ENCODE assay signal across 34 cellular contexts in the genomic region with DNA sequence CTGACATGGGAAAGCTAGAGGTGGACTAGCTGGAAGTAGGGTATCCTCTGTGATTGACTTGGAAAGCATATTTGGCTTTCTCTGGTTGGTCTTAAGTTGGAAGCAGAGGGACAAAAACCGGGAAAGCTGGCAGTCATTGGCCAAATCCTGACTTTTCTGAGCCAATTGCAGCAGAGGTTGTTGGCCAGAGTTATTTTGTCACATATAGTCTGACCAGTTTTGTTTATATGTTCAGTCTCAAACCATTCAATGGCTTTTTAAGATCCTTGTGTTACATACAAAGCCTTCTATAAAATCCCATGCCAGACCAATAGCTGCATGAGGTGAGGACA. TPM values are rescaled to one million over a fixed set of nuclear protein-coding genes. Genes with fewer than 3 reads are reported as not detected.
A peak's percentile ranks its signal among the peaks of the same experiment; 100 is the strongest.
DNase-seq lines count a peak whose midpoint lies in the region; ATAC-seq, FAIRE-seq and TF ChIP-seq lines count a peak whose summit lies in the region.
"Had no signal": no experiment of that assay in that cellular context is flagged by ENCODE, and none has a peak within 500 bp of the region (broad histone marks: within the 10 kb centered on the region; RNA-seq: fewer than 3 reads in every experiment).

No MANE protein-coding gene starts in this region.

- H3K36me3 Mint-ChIP-seq in HFFc6 (ENCODE audit: low read depth) (no peaks in the 10 kb centered on the region), astrocyte (ENCODE audit: low read depth, unreplicated experiment) (no peaks in the 10 kb centered on the region)

- intact Hi-C loops in head of caudate nucleus (cut with DNase I), result no loop called here

- no peak overlapping the region for H4K8ac ChIP-seq in mesendoderm (ENCODE audit: low read depth, low read length)

- H3K4me1 Mint-ChIP-seq in HFFc6 (ENCODE audit: low read depth), result peaks cover 34% of the 10 kb centered on the region
- peaks cover 6% of the 10 kb centered on the region for H3K4me1 Mint-ChIP-seq in astrocyte (ENCODE audit: low read depth, unreplicated experiment)

- H3K4me3 Mint-ChIP-seq in HFFc6 (no peak overlapping the region), astrocyte (ENCODE audit: unreplicated experiment) (no peak overlapping the region)
- H3K4me3 Mint-ChIP-seq: activated CD8-positive, alpha-beta T cell treated with anti-CD3 and anti-CD28 coated beads, Interleukin-2, amount 10 ng/mL, durations not matched to agents 7 days and 5 days; activated naive CD8-positive, alpha-beta T cell; central memory CD8-positive, alpha-beta T cell; dendritic cell treated with granulocyte-macrophage colony-stimulating factor and Interleukin-4, amounts not matched to agents 40 ng/mL and 50 ng/mL, for 4 days; endodermal cell; GM23338 had no signal

- TF ChIP-seq CTCF in HFFc6 (IDR thresholded peaks at IDR 0.05) (no peak), astrocyte (IDR thresholded peaks at IDR 0.05; ENCODE audit: insufficient read depth, low read depth, low read length) (no peak)

- no CpG with 5 or more reads among the region's 1 CpG for WGBS in mesendoderm (ENCODE audit: extremely low coverage, insufficient coverage, low lambda C conversion rate)

- no peak overlapping the region for H2BK5ac ChIP-seq in mesendoderm (ENCODE audit: low read length)

- H3K4me2 ChIP-seq in astrocyte (ENCODE audit: low read length), result peak overlapping the region; percentile 17
- H3K4me2 ChIP-seq in mesendoderm (ENCODE audit: low read length), result no peak overlapping the region
- H3K4me2 ChIP-seq: GM23338 had no signal

- no peak overlapping the region for H4K5ac ChIP-seq in mesendoderm (ENCODE audit: low read length)

- H2AK5ac ChIP-seq in mesendoderm (ENCODE audit: low read length), result no peak overlapping the region

- peak overlapping the region; percentile 6 for H2BK120ac ChIP-seq in mesendoderm (ENCODE audit: low read depth, low read length)

- H2AFZ ChIP-seq in astrocyte (ENCODE audit: low read depth, low read length), result no peak overlapping the region
- H2AFZ ChIP-seq: GM23338 had no signal

- H3K79me2 ChIP-seq in astrocyte (ENCODE audit: insufficient read depth, low read length) (no peaks in the 10 kb centered on the region), mesendoderm (ENCODE audit: control insufficient read depth, insufficient read depth, low read length) (no peaks in the 10 kb centered on the region)

- peak; percentile 72 for FAIRE-seq in astrocyte (lab: Jason Lieb, UNC)
- FAIRE-seq: HepG2, islet of Langerhans, TTC549 had no signal

- DNase-seq in AG08395 (ENCODE audit: low spot score) (peak; percentile 18), HFFc6 (no peak), astrocyte (ENCODE audit: low read depth) (no peak), mesendoderm (no peak), NCI-H2107 (lab: John Stamatoyannopoulos, UW) (no peak), NCI-H2081 treated with DMSO at 0.1 percent for 48 hours (lab: John Stamatoyannopoulos, UW) (no peak), head of caudate nucleus (no peak)
- DNase-seq: activated CD4-positive, alpha-beta T cell treated with anti-CD3 and anti-CD28 coated beads for 1 hour; activated CD8-positive, alpha-beta T cell treated with anti-CD3 and anti-CD28 coated beads, Interleukin-2, amount 10 ng/mL, durations not matched to agents 7 days and 5 days; C1 segment of cervical spinal cord; COR-L47; DND-41; endodermal cell; Karpas-422; mucosa of descending colon; NCI-H1048; NCI-H187; NCI-H69; ovary; retina; spleen; upper lobe of left lung had no signal

- H3K4me1 ChIP-seq in astrocyte (ENCODE audit: insufficient read depth, low read length) (peaks cover 7% of the 10 kb centered on the region), mesendoderm (ENCODE audit: control insufficient read depth, low read depth, low read length) (no peaks in the 10 kb centered on the region)

- H3K4me3 ChIP-seq in astrocyte (ENCODE audit: insufficient read depth, low read depth, low read length) (no peak overlapping the region), mesendoderm (ENCODE audit: low read length) (no peak overlapping the region)
- H3K4me3 ChIP-seq: GM23338, mucosa of descending colon, ovary, SJSA1, spleen, upper lobe of left lung had no signal

- peak overlapping the region; percentile 92 for H3K27ac Mint-ChIP-seq in HFFc6
- H3K27ac Mint-ChIP-seq in astrocyte (ENCODE audit: unreplicated experiment), result no peak overlapping the region
- H3K27ac Mint-ChIP-seq: activated CD8-positive, alpha-beta T cell treated with anti-CD3 and anti-CD28 coated beads, Interleukin-2, amount 10 ng/mL, durations not matched to agents 7 days and 5 days; activated naive CD8-positive, alpha-beta T cell; dendritic cell treated with granulocyte-macrophage colony-stimulating factor and Interleukin-4, amounts not matched to agents 40 ng/mL and 50 ng/mL, for 4 days; endodermal cell; GM23338; nephron had no signal

- H3K23ac ChIP-seq in mesendoderm (ENCODE audit: low read length), result no peak overlapping the region

- H3K4ac ChIP-seq in mesendoderm (ENCODE audit: low read depth, low read length), result no peak overlapping the region

- H3K27me3 ChIP-seq in astrocyte (ENCODE audit: insufficient read depth, low read length), result no peaks in the 10 kb centered on the region
- H3K27me3 ChIP-seq in mesendoderm (ENCODE audit: insufficient read depth, low read length, poor library complexity), result no peaks in the 10 kb centered on the region
- H3K27me3 ChIP-seq: ovary, SJSA1, upper lobe of left lung had no signal

- H3K27me3 Mint-ChIP-seq in HFFc6 (ENCODE audit: insufficient read depth) (no peaks in the 10 kb centered on the region), astrocyte (ENCODE audit: low read depth, unreplicated experiment) (peaks cover 3% of the 10 kb centered on the region)

- no peak overlapping the region for H2BK15ac ChIP-seq in mesendoderm (replicated peaks; ENCODE audit: low read depth)

- H3K9me3 Mint-ChIP-seq in HFFc6 (no peaks in the 10 kb centered on the region; the same call in 1 of the 2 replicates), astrocyte (ENCODE audit: unreplicated experiment) (no peaks in the 10 kb centered on the region)
- H3K9me3 Mint-ChIP-seq: dendritic cell treated with granulocyte-macrophage colony-stimulating factor and Interleukin-4, amounts not matched to agents 40 ng/mL and 50 ng/mL, for 4 days; endodermal cell; GM23338; nephron had no signal

- no peak overlapping the region for H3K9ac ChIP-seq in astrocyte (ENCODE audit: low read length)
- no peak overlapping the region for H3K9ac ChIP-seq in mesendoderm (ENCODE audit: low read length)

- H3K56ac ChIP-seq in mesendoderm (ENCODE audit: low read length), result no peak overlapping the region

- H3K9me3 ChIP-seq in astrocyte (ENCODE audit: insufficient read depth, low read depth, low read length), result no peaks in the 10 kb centered on the region
- H3K9me3 ChIP-seq: mucosa of descending colon, ovary, SJSA1, upper lobe of left lung had no signal

- no peaks in the 10 kb centered on the region for H3K79me1 ChIP-seq in mesendoderm (ENCODE audit: low read length)

- no peak for ATAC-seq in GM18498 (IDR thresholded peaks at IDR 0.05; ENCODE audit: unreplicated experiment)
- ATAC-seq: activated CD8-positive, alpha-beta T cell treated with anti-CD3 and anti-CD28 coated beads, Interleukin-2, amount 10 ng/mL, durations not matched to agents 7 days and 5 days; esophagus mucosa; GM23338; HepG2 had no signal

- H3K18ac ChIP-seq in mesendoderm (ENCODE audit: low read length), result peak overlapping the region; percentile 28

- H4K20me1 ChIP-seq in astrocyte (ENCODE audit: insufficient read depth, low read length), result no peaks in the 10 kb centered on the region

- no peak overlapping the region for H3K27ac ChIP-seq in astrocyte (ENCODE audit: low read depth, low read length)
- H3K27ac ChIP-seq in mesendoderm (ENCODE audit: low read depth, low read length), result no peak overlapping the region
- H3K27ac ChIP-seq: ovary, SJSA1, spleen, upper lobe of left lung had no signal

- H3K36me3 ChIP-seq in astrocyte (ENCODE audit: insufficient read depth, low read length) (no peaks in the 10 kb centered on the region), mesendoderm (ENCODE audit: control insufficient read depth, insufficient read depth, low read length) (no peaks in the 10 kb centered on the region)
- H3K36me3 ChIP-seq: ovary, SJSA1, spleen, upper lobe of left lung had no signal

RNA-seq across cellular contexts. Expression of a gene that starts 6.3 kb away (rescaled TPM):
- 1 to 10 TPM in 4 of 6 experiments, under 1 TPM in 2; 0.71 to 2.4 (median 1.2) TPM for total RNA-seq in HFFc6 (2021; fragmentation: NEBNext Ultra II Directional; extraction: Animal tissue kit (Norgen Biotek cat#: 25700))
- 1.1 and 2.0 TPM in 2 replicates for total RNA-seq in astrocyte
- polyA plus RNA-seq in mesendoderm (2013, experiment 1 of 2), result 2.4 TPM
- 2.6 TPM for polyA plus RNA-seq in mesendoderm (2013, experiment 2 of 2)
- total RNA-seq: T-helper 1 cell treated with Interleukin-12 subunit alpha and Interleukin-12 subunit beta and Interleukin-4 antibody, amounts not matched to agents 30 ng/mL and 1 ng/mL, for 36 hours had no signal

RNA-seq across cellular contexts. Expression of a gene that starts 39.7 kb away (rescaled TPM):
- 10 to 100 TPM; 11.0 to 18.1 (median 14.9) TPM for total RNA-seq in HFFc6 (2021; fragmentation: NEBNext Ultra II Directional; extraction: Animal tissue kit (Norgen Biotek cat#: 25700))
- total RNA-seq in astrocyte, result 2.3 and 3.4 TPM in 2 replicates
- polyA plus RNA-seq in mesendoderm (2013, experiment 1 of 2), result 4.8 TPM
- polyA plus RNA-seq in mesendoderm (2013, experiment 2 of 2), result 5.1 TPM
- total RNA-seq: activated CD8-positive, alpha-beta T cell treated with anti-CD3 and anti-CD28 coated beads, Interleukin-2, amount 10 ng/mL, durations not matched to agents 7 days and 5 days had no signal
